In genomic region chr15:51992953-51993352, GRCh38 we compare ENCODE assay signal across 19 cellular contexts. TPM values are rescaled to one million over a fixed set of nuclear protein-coding genes. Genes with fewer than 3 reads are reported as not detected.
DNase-seq lines count a peak whose midpoint lies in the region; ATAC-seq and TF ChIP-seq lines count a peak whose summit lies in the region.
"Had no signal": no experiment of that assay in that cellular context is flagged by ENCODE, and none has a peak within 500 bp of the region (broad histone marks: within the 10 kb centered on the region; RNA-seq: fewer than 3 reads in every experiment).

No MANE protein-coding gene starts in this region.

- H2BK20ac ChIP-seq in IMR-90 (ENCODE audit: low read depth, low read length): no peak overlapping the region

- no peaks in the 10 kb centered on the region for H3K36me3 Mint-ChIP-seq in activated T-cell treated with anti-CD3 and anti-CD28 coated beads, Interleukin-2, amount 50 U/mL, for 72 hours (ENCODE audit: insufficient read depth in 2 of 2)
- H3K36me3 Mint-ChIP-seq: CD4-positive, alpha-beta memory T cell had no signal

- BruUV-seq in IMR-90 (replicated peaks; lab: Mats Ljungman, UMichigan): no TSS peak

- H3K56ac ChIP-seq in IMR-90 (ENCODE audit: extremely low read depth, insufficient read depth, low read length): no peak overlapping the region

- H2AK9ac ChIP-seq in IMR-90 (replicated peaks; ENCODE audit: low read depth, low read length, poor library complexity): no peak overlapping the region

- ATAC-seq in IMR-90 (ENCODE audit: low read depth) (no peak), esophagus mucosa (peak; percentile 61), HG02870 (IDR thresholded peaks at IDR 0.05; ENCODE audit: unreplicated experiment) (no peak)
- no peak for ATAC-seq in activated T-cell treated with anti-CD3 and anti-CD28 coated beads, Interleukin-2, amount 50 U/mL, for 72 hours (replicated peaks in 1 of 2)

- no peak overlapping the region for H3K27ac ChIP-seq in IMR-90 (ENCODE audit: insufficient read depth, low read length)
- H3K27ac ChIP-seq: Peyer's patch, SJSA1 had no signal

- H3K4me3 Mint-ChIP-seq in activated T-cell treated with anti-CD3 and anti-CD28 coated beads, Interleukin-2, amount 50 U/mL, for 72 hours: no peak overlapping the region
- H3K4me3 Mint-ChIP-seq: B cell; CD4-positive, alpha-beta memory T cell had no signal

- no peaks in the 10 kb centered on the region for H3K9me1 ChIP-seq in IMR-90 (ENCODE audit: insufficient read depth, low read length)

- in situ Hi-C loops in IMR-90 (cut with MboI; ENCODE audit: low sequenced_read_pairs): no loop called here

- H3K14ac ChIP-seq in IMR-90 (replicated peaks; ENCODE audit: low read depth, low read length): no peak overlapping the region

- no peak overlapping the region for H3K9ac ChIP-seq in IMR-90 (ENCODE audit: low read depth, low read length)

- H2BK15ac ChIP-seq in IMR-90 (ENCODE audit: low read depth, low read length): no peak overlapping the region

- no peak overlapping the region for H2BK5ac ChIP-seq in IMR-90 (ENCODE audit: low read depth, low read length, poor library complexity, severe bottlenecking)

- H3K4me1 Mint-ChIP-seq in activated T-cell treated with anti-CD3 and anti-CD28 coated beads, Interleukin-2, amount 50 U/mL, for 72 hours (ENCODE audit: low read depth): no peaks in the 10 kb centered on the region
- H3K4me1 Mint-ChIP-seq: B cell; CD4-positive, alpha-beta memory T cell had no signal

- CTCF ChIA-PET in IMR-90 (lab: Yijun Ruan, JAX): no interaction called here

- no peak for TF ChIP-seq CTCF in IMR-90 (conservative IDR thresholded peaks at IDR 0.05; ENCODE audit: low read depth, low read length)

- WGBS in IMR-90 (ENCODE audit: extremely low coverage in 2 of 2, insufficient read length in 1 of 2), 2 experiments: no CpG with 5 or more reads among the region's 1 CpG

- no peak overlapping the region for H3K4me2 ChIP-seq in IMR-90 (ENCODE audit: low read depth, low read length)

- H2BK120ac ChIP-seq in IMR-90 (ENCODE audit: low read depth, low read length): no peak overlapping the region

- no peaks in the 10 kb centered on the region for H3K9me3 ChIP-seq in IMR-90 (ENCODE audit: control insufficient read depth, insufficient read depth, low read length)
- H3K9me3 ChIP-seq: Peyer's patch, SJSA1 had no signal

- no peak overlapping the region for H4K5ac ChIP-seq in IMR-90 (ENCODE audit: low read depth, low read length)

- no peaks in the 10 kb centered on the region for H3K27me3 Mint-ChIP-seq in activated T-cell treated with anti-CD3 and anti-CD28 coated beads, Interleukin-2, amount 50 U/mL, for 72 hours (ENCODE audit: low read depth)
- H3K27me3 Mint-ChIP-seq: B cell; CD4-positive, alpha-beta memory T cell had no signal

- no peak for TF ChIP-seq POLR2A in IMR-90 (IDR thresholded peaks at IDR 0.05; ENCODE audit: low read depth, low read length)

- H3K18ac ChIP-seq in IMR-90 (ENCODE audit: low read depth, low read length): no peak overlapping the region

- no peak overlapping the region for H3K23ac ChIP-seq in IMR-90 (ENCODE audit: low read depth, low read length)

- H3K4me1 ChIP-seq in IMR-90 (ENCODE audit: control insufficient read depth, insufficient read depth, low read length): peaks cover 4% of the 10 kb centered on the region
- H3K4me1 ChIP-seq: Peyer's patch had no signal

- TF ChIP-seq RAD21 in IMR-90 (IDR thresholded peaks at IDR 0.05; ENCODE audit: low read length): no peak

- no peaks in the 10 kb centered on the region for H3K79me1 ChIP-seq in IMR-90 (ENCODE audit: low read depth in 1 of 2, low read length in 2 of 2)

- H3K27me3 ChIP-seq in IMR-90 (ENCODE audit: control insufficient read depth, insufficient read depth, low read length): no peaks in the 10 kb centered on the region
- H3K27me3 ChIP-seq: Peyer's patch, SJSA1 had no signal

- H3K4me3 ChIP-seq in IMR-90 (ENCODE audit: insufficient read depth, low read depth, low read length): no peak overlapping the region
- H3K4me3 ChIP-seq: Peyer's patch, SJSA1 had no signal

- H4K91ac ChIP-seq in IMR-90 (ENCODE audit: insufficient read depth, low read depth, low read length): no peak overlapping the region

- no peaks in the 10 kb centered on the region for H3K9me3 Mint-ChIP-seq in activated T-cell treated with anti-CD3 and anti-CD28 coated beads, Interleukin-2, amount 50 U/mL, for 72 hours
- H3K9me3 Mint-ChIP-seq: CD4-positive, alpha-beta memory T cell had no signal

- POLR2A ChIA-PET in IMR-90 (lab: Charles Lee; ENCODE audit: unreplicated experiment): no interaction called here

- H3K36me3 ChIP-seq in IMR-90 (ENCODE audit: control insufficient read depth, insufficient read depth, low read length): no peaks in the 10 kb centered on the region
- H3K36me3 ChIP-seq: Peyer's patch, SJSA1 had no signal

- H2AFZ ChIP-seq in IMR-90 (replicated peaks; ENCODE audit: low read length, poor library complexity): no peak overlapping the region

- DNase-seq in EL (peak; percentile 21), IMR-90 (peak; percentile 44), amniotic epithelial cell (ENCODE audit: low read depth) (peak; percentile 59), NCI-H748 treated with DMSO at 0.1 percent for 48 hours (lab: John Stamatoyannopoulos, UW) (no peak), SHP77 (lab: John Stamatoyannopoulos, UW) (no peak)
- DNase-seq in activated T-cell treated with anti-CD3 and anti-CD28 coated beads, Interleukin-2, amount 50 U/mL, for 72 hours: no peak
- DNase-seq: CD4-positive, alpha-beta memory T cell; H7; NCI-H1092 treated with DMSO at 0.1 percent for 48 hours; NCI-H1694; NCI-H2107; NCI-H446 treated with DMSO at 0.1 percent for 48 hours; NCI-H774; Peyer's patch; SW 1271 had no signal

- no peak overlapping the region for H3K4ac ChIP-seq in IMR-90 (ENCODE audit: low read depth, low read length)

- H4K8ac ChIP-seq in IMR-90 (ENCODE audit: low read depth in 2 of 2, low read length in 2 of 2): no peak overlapping the region

- intact Hi-C loops in IMR-90 (cut with micrococcal nuclease): no loop called here

- dilution Hi-C loops in IMR-90 (cut with HindIII; ENCODE audit: low sequenced_read_pairs, unreplicated experiment): no loop called here

- H4K20me1 ChIP-seq in IMR-90 (ENCODE audit: insufficient read depth, low read length): no peaks in the 10 kb centered on the region

- no peak overlapping the region for H3K27ac Mint-ChIP-seq in activated T-cell treated with anti-CD3 and anti-CD28 coated beads, Interleukin-2, amount 50 U/mL, for 72 hours
- H3K27ac Mint-ChIP-seq: B cell; CD4-positive, alpha-beta memory T cell had no signal

- H2AK5ac ChIP-seq in IMR-90 (ENCODE audit: low read depth, low read length): no peak overlapping the region

TF ChIP-seq in IMR-90, 13 proteins besides CTCF, POLR2A, EP300 and RAD21:
- TF ChIP-seq RCOR1 (IDR thresholded peaks at IDR 0.05; ENCODE audit: insufficient replicate concordance, low read length): no peak
- TF ChIP-seq MAZ (IDR thresholded peaks at IDR 0.05; ENCODE audit: borderline replicate concordance, low read depth, low read length): no peak
- TF ChIP-seq BHLHE40 (IDR thresholded peaks at IDR 0.05; ENCODE audit: low read depth, low read length): no peak
- peak; percentile 33; the same call in 1 of the 2 replicates for TF ChIP-seq CEBPB (IDR thresholded peaks at IDR 0.05; ENCODE audit: low read depth, low read length)
- no peak for TF ChIP-seq MAFK (IDR thresholded peaks at IDR 0.05; ENCODE audit: low read depth, low read length)
- TF ChIP-seq ELK1 (IDR thresholded peaks at IDR 0.05; ENCODE audit: borderline replicate concordance, low read depth, low read length): no peak
TF ChIP-seq in IMR-90: peak in this region for 1.

RNA-seq across cellular contexts. Expression of gene LEO1, which starts 21.4 kb away (rescaled TPM):
- total RNA-seq in IMR-90 (2012; rRNA removed): 11.5 and 30.3 TPM in 2 replicates
- polyA plus RNA-seq in IMR-90 (2012; rRNA removed): 7.7 and 9.0 TPM in 2 replicates
- 1.0 and 2.2 TPM in 2 replicates for polyA plus RNA-seq in IMR-90 (2012; cell fraction: cytosol; rRNA removed)
- polyA plus RNA-seq in IMR-90 (2012; cell fraction: nucleus; rRNA removed; ENCODE audit: low replicate concordance): 0.42 and 3.6 TPM in 2 replicates
- total RNA-seq in esophagus mucosa: 16.8 TPM
- 10 to 100 TPM; 21.4 to 22.7 TPM for total RNA-seq in activated T-cell treated with anti-CD3 and anti-CD28 coated beads, Interleukin-2, amount 50 U/mL, for 72 hours

RNA-seq across cellular contexts. Expression of gene MAPK6, which starts 26.1 kb away (rescaled TPM):
- total RNA-seq in IMR-90 (2012; rRNA removed): 60.6 and 84.2 TPM in 2 replicates
- 17.9 and 22.6 TPM in 2 replicates for polyA plus RNA-seq in IMR-90 (2012; rRNA removed)
- 5.0 and 5.8 TPM in 2 replicates for polyA plus RNA-seq in IMR-90 (2012; cell fraction: cytosol; rRNA removed)
- 2.0 and 13.3 TPM in 2 replicates for polyA plus RNA-seq in IMR-90 (2012; cell fraction: nucleus; rRNA removed; ENCODE audit: low replicate concordance)
- total RNA-seq in esophagus mucosa: 83.9 TPM
- 10 to 100 TPM; 21.7 to 22.8 TPM for total RNA-seq in activated T-cell treated with anti-CD3 and anti-CD28 coated beads, Interleukin-2, amount 50 U/mL, for 72 hours

Comparison
In these comparisons a context has a peak if more than half of its experiments do, and no peak if none do; other contexts are left out.
1. DNase-seq: peak in EL (single experiment), IMR-90 (single experiment) and amniotic epithelial cell (single experiment); none in activated T-cell treated with anti-CD3 and anti-CD28 coated beads, Interleukin-2, amount 50 U/mL, for 72 hours (0 of 2), NCI-H748 treated with DMSO at 0.1 percent for 48 hours (single experiment) and SHP77 (0 of 2).